ENCODE assay signal across 1 cellular context in genomic region chr6:163226181-163226835, GRCh38.
TF ChIP-seq lines count a peak whose summit lies in the region.

No MANE protein-coding gene starts in this region.

TF ChIP-seq in HepG2, 621 proteins besides CTCF, POLR2A, EP300 and RAD21 (continued from another document):
- no peak for TF ChIP-seq RFXAP (CRISPR knock-in tag; IDR thresholded peaks at IDR 0.05; ENCODE audit: borderline replicate concordance)
- TF ChIP-seq ISX (CRISPR knock-in tag; conservative IDR thresholded peaks at IDR 0.05): no peak
- TF ChIP-seq NRL (CRISPR knock-in tag; IDR thresholded peaks at IDR 0.05; ENCODE audit: borderline replicate concordance): no peak
- no peak for TF ChIP-seq TARDBP (CRISPR knock-in tag; IDR thresholded peaks at IDR 0.05)
- no peak for TF ChIP-seq ZNF260 (CRISPR knock-in tag; IDR thresholded peaks at IDR 0.05; ENCODE audit: borderline replicate concordance, low read depth)
- no peak for TF ChIP-seq PHB2 (IDR thresholded peaks at IDR 0.05; ENCODE audit: partially characterized antibody)
- no peak for TF ChIP-seq CCAR2 (optimal IDR thresholded peaks at IDR 0.05; ENCODE audit: low read depth, low read length)
